Comparison of ENCODE assay signal across 8 cellular contexts in the genomic region with DNA sequence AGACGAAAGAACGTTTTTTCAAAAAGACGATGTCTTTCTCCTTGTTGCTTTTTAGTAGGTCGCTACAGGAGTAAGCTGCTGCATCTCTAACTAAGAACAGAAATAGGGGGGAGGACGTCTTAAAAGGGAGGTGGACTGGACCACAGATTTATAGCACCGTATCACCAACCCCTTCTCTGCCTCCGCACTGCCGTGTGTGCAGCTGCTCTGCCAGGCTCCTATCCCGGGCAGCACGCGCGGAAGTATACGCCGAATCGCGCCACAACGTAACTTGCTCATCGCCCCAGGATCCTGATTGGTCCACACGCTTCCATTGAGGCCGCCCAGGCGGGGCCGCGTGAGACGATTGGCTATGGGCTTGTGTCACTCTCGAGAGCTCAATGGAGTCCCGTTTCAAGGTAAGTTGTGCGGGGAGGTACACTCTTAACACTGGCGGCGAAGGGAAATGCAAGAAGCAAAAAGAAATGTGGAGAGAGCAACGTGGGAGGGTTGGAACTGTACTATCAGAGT. TPM values are rescaled to one million over a fixed set of nuclear protein-coding genes. Genes with fewer than 3 reads are reported as not detected.
DNase-seq lines count a peak whose midpoint lies in the region; ATAC-seq, FAIRE-seq and TF ChIP-seq lines count a peak whose summit lies in the region.

A gene (minus strand): TSS at position 121 of the 510 bp plus-strand sequence. CDS start 64,006 bp downstream, outside the sequence.

- ATAC-seq in HG02852 (IDR thresholded peaks at IDR 0.05; ENCODE audit: unreplicated experiment) = peak; percentile 93
- no peak for ATAC-seq in natural killer cell treated with Interleukin-12 subunit alpha and Interleukin-12 subunit beta and Interleukin-15 and Interleukin-18, amount 100 ng/mL, for 72 hours
- no peak for ATAC-seq in HG03442 (IDR thresholded peaks at IDR 0.05; ENCODE audit: unreplicated experiment)

- H3K36me3 Mint-ChIP-seq in natural killer cell treated with Interleukin-12 subunit alpha and Interleukin-12 subunit beta and Interleukin-15 and Interleukin-18, amount 100 ng/mL, for 72 hours = no peaks in the 10 kb centered on the region

- POLR2A ChIA-PET in AG04449 (lab: Yijun Ruan, JAX) = no interaction called here

- H3K4me3 ChIP-seq in AG04449 (ENCODE audit: low read depth, low read length) = peak within 1 kb of the TSS; percentile 55
- peak within 1 kb of the TSS; percentile 16 to 48 (median 22) for H3K4me3 ChIP-seq in skin epidermis

- H3K4me1 Mint-ChIP-seq in natural killer cell treated with Interleukin-12 subunit alpha and Interleukin-12 subunit beta and Interleukin-15 and Interleukin-18, amount 100 ng/mL, for 72 hours (ENCODE audit: low read depth in 2 of 2) = no peaks in the 10 kb centered on the region

- peak; percentile 83 for FAIRE-seq in islet of Langerhans (lab: Jason Lieb, UNC)

- CTCF ChIA-PET in AG04449 (lab: Yijun Ruan, JAX) = no interaction called here

- H3K27ac ChIP-seq in skin epidermis = no peak within 1 kb of the TSS

- no peak within 1 kb of the TSS for H3K27ac Mint-ChIP-seq in natural killer cell treated with Interleukin-12 subunit alpha and Interleukin-12 subunit beta and Interleukin-15 and Interleukin-18, amount 100 ng/mL, for 72 hours

- no peak within 1 kb of the TSS for H3K4me3 Mint-ChIP-seq in natural killer cell treated with Interleukin-12 subunit alpha and Interleukin-12 subunit beta and Interleukin-15 and Interleukin-18, amount 100 ng/mL, for 72 hours

- peaks cover 3% of the 10 kb centered on the region for H3K9me3 Mint-ChIP-seq in natural killer cell treated with Interleukin-12 subunit alpha and Interleukin-12 subunit beta and Interleukin-15 and Interleukin-18, amount 100 ng/mL, for 72 hours

- no peak for TF ChIP-seq CTCF in AG04449 (IDR thresholded peaks at IDR 0.05; ENCODE audit: insufficient read depth, low read length, missing control alignments)

- peaks cover 0 to 11% of the 10 kb centered on the region in 2 donors for H3K27me3 Mint-ChIP-seq in natural killer cell treated with Interleukin-12 subunit alpha and Interleukin-12 subunit beta and Interleukin-15 and Interleukin-18, amount 100 ng/mL, for 72 hours

- DNase-seq in AG04449 (ENCODE audit: low read depth, low spot score) = peak; percentile 64
- peak; percentile 98 for DNase-seq in SW480 (ENCODE audit: low spot score)
- DNase-seq in dedifferentiated amniotic fluid mesenchymal stem cell (ENCODE audit: extremely low spot score) = peak; percentile 93
- no peak for DNase-seq in natural killer cell treated with Interleukin-12 subunit alpha and Interleukin-12 subunit beta and Interleukin-15 and Interleukin-18, amount 100 ng/mL, for 72 hours (ENCODE audit: low spot score)

RNA-seq across cellular contexts. Expression of the gene that starts here (rescaled TPM):
- not detected for total RNA-seq in natural killer cell treated with Interleukin-12 subunit alpha and Interleukin-12 subunit beta and Interleukin-15 and Interleukin-18, amount 100 ng/mL, for 72 hours
